Comparison of ENCODE assay signal across 37 cellular contexts in the genomic region with DNA sequence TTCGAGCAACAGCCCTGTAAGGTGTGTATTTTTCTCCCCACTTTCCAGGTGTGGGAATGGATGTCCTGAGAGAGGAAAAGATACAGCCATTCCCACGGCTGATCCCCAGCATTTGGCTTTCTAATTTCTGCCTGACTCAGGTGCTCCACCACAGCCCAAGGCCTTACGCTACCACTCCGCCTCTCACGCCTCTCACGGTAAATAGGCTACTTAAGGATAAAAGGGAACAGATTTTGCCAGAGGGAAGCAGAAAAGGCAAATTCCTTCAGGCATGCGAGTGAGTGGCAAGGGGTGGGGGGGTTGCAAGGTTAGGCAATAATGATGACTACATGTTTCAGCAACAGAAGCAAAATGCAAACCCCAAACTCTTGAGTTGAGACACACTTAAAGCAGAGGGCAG. TPM values are rescaled to one million over a fixed set of nuclear protein-coding genes. Genes with fewer than 3 reads are reported as not detected.
DNase-seq lines count a peak whose midpoint lies in the region; ATAC-seq, FAIRE-seq and TF ChIP-seq lines count a peak whose summit lies in the region.
"Had no signal": no experiment of that assay in that cellular context is flagged by ENCODE, and none has a peak within 500 bp of the region (broad histone marks: within the 10 kb centered on the region; RNA-seq: fewer than 3 reads in every experiment).

No MANE protein-coding gene starts in this region.

- no peak overlapping the region for H2BK15ac ChIP-seq in mesendoderm (replicated peaks; ENCODE audit: low read depth)

- H3K4me2 ChIP-seq in GM23338 (no peak overlapping the region), mesendoderm (ENCODE audit: low read length) (no peak overlapping the region)

- no peak for FAIRE-seq in pancreas (lab: Jason Lieb, UNC)
- FAIRE-seq: K562 had no signal

- H3K9me2 ChIP-seq in GM23338 (ENCODE audit: insufficient read depth), result no peaks in the 10 kb centered on the region

- no peak overlapping the region for H2BK5ac ChIP-seq in mesendoderm (ENCODE audit: low read length)

- H3K36me3 ChIP-seq in GM23338 (ENCODE audit: insufficient read depth) (no peaks in the 10 kb centered on the region), mesendoderm (ENCODE audit: control insufficient read depth, insufficient read depth, low read length) (no peaks in the 10 kb centered on the region), psoas muscle (ENCODE audit: insufficient read depth in 1 of 2, low read depth in 1 of 2) (no peaks in the 10 kb centered on the region), pancreas (no peaks in the 10 kb centered on the region)
- H3K36me3 ChIP-seq: MG63, ovary, suprapubic skin had no signal

- no peak overlapping the region for H3K4ac ChIP-seq in mesendoderm (ENCODE audit: low read depth, low read length)

- no peaks in the 10 kb centered on the region for H3K79me2 ChIP-seq in GM23338 (replicated peaks; ENCODE audit: insufficient read depth)
- no peaks in the 10 kb centered on the region for H3K79me2 ChIP-seq in mesendoderm (ENCODE audit: control insufficient read depth, insufficient read depth, low read length)

- H3K4me3 ChIP-seq in GM23338, result no peak overlapping the region
- no peak overlapping the region for H3K4me3 ChIP-seq in mesendoderm (ENCODE audit: low read length)
- H3K4me3 ChIP-seq in psoas muscle, result no peak overlapping the region
- no peak overlapping the region for H3K4me3 ChIP-seq in pancreas
- H3K4me3 ChIP-seq: GM23248, K562, MG63, ovary, suprapubic skin had no signal

- H3K27me3 Mint-ChIP-seq in GM23338 (ENCODE audit: insufficient read depth, low read depth, poor library complexity) (peaks cover 4% of the 10 kb centered on the region), WTC11 (ENCODE audit: low read depth) (no peaks in the 10 kb centered on the region), MCF 10A (ENCODE audit: insufficient read depth, unreplicated experiment) (peaks cover 45% of the 10 kb centered on the region)

- no peak overlapping the region for H3K27ac ChIP-seq in GM23338 (ENCODE audit: low read depth)
- no peak overlapping the region for H3K27ac ChIP-seq in mesendoderm (ENCODE audit: low read depth, low read length)
- H3K27ac ChIP-seq in psoas muscle, result no peak overlapping the region
- no peak overlapping the region for H3K27ac ChIP-seq in pancreas
- H3K27ac ChIP-seq: 22Rv1, C4-2B, epithelial cell of prostate, GM23248, ovary, RWPE1, suprapubic skin had no signal

- H3K4me3 Mint-ChIP-seq in GM23338, result no peak overlapping the region
- no peak overlapping the region for H3K4me3 Mint-ChIP-seq in WTC11
- no peak overlapping the region for H3K4me3 Mint-ChIP-seq in MCF 10A (ENCODE audit: unreplicated experiment)
- H3K4me3 Mint-ChIP-seq: HFFc6, nephron progenitor cell had no signal

- no CpG with 5 or more reads among the region's 7 CpGs for WGBS in mesendoderm (ENCODE audit: extremely low coverage, insufficient coverage, low lambda C conversion rate)
- 84 to 89% (median 85%) methylated on average over 7 of the region's 7 CpGs for WGBS in psoas muscle, 3 donors
- WGBS in pancreas, 2 donors, result 82 to 87% methylated on average over 7 of the region's 7 CpGs

- H3K4me1 ChIP-seq in GM23338 (ENCODE audit: insufficient read depth), result peaks cover 3% of the 10 kb centered on the region; the same call in 1 of the 2 replicates
- H3K4me1 ChIP-seq in mesendoderm (ENCODE audit: control insufficient read depth, low read depth, low read length), result no peaks in the 10 kb centered on the region
- no peaks in the 10 kb centered on the region for H3K4me1 ChIP-seq in psoas muscle
- H3K4me1 ChIP-seq in pancreas, result no peaks in the 10 kb centered on the region
- H3K4me1 ChIP-seq: Caco-2 had no signal

- DNase-seq in DMS79 treated with DMSO at 0.1 percent for 48 hours (lab: John Stamatoyannopoulos, UW) (peak; percentile 4), DMS79 (lab: John Stamatoyannopoulos, UW) (no peak), GM23338 (ENCODE audit: low spot score) (peak; percentile 22), WTC11 (ENCODE audit: low spot score) (no peak), mesendoderm (peak; percentile 49), MCF 10A (ENCODE audit: unreplicated experiment) (no peak), psoas muscle (no peak), pancreas (no peak)
- DNase-seq: activated CD4-positive, alpha-beta T cell treated with anti-CD3 and anti-CD28 coated beads for 1 hour; aorta; Caco-2; DND-41; effector CD4-positive, alpha-beta T cell; GM23248; HFFc6; hippocampal formation; left cardiac atrium; MG63; NCI-H1417 treated with DMSO at 0.1 percent for 48 hours; NCI-H2081; NCI-H510A; nephron progenitor cell; ovary; right cardiac atrium; stimulated activated CD4-positive, alpha-beta T cell treated with anti-CD3 and anti-CD28 coated beads, Interleukin-1b, Interleukin-23, amount 100 ng/mL, for 48 hours; stimulated activated naive CD4-positive, alpha-beta T cell treated with Interleukin-2 at 50 U/mL for 16 hours had no signal

- TF ChIP-seq CTCF in GM23338 (conservative IDR thresholded peaks at IDR 0.05; ENCODE audit: low read depth in 2 of 2) (no peak), WTC11 (IDR thresholded peaks at IDR 0.05) (no peak), MCF 10A (IDR thresholded peaks at IDR 0.05; ENCODE audit: unreplicated experiment) (no peak), psoas muscle (IDR thresholded peaks at IDR 0.05) (no peak), pancreas (IDR thresholded peaks at IDR 0.05) (no peak)

- ATAC-seq in GM23338 (peak; percentile 58), WTC11 (peak; percentile 38; the same call in 1 of the 2 replicates), psoas muscle (no peak), pancreas (no peak)
- ATAC-seq: activated naive CD4-positive, alpha-beta T cell treated with anti-CD3 and anti-CD28 coated beads, Interleukin-2, amount 50 U/mL, for 72 hours; K562; right cardiac atrium had no signal

- intact Hi-C loops in MCF 10A (cut with micrococcal nuclease) (loop anchor here (10.0 kb wide), 1 partner anchor 97 kb away; no protein-coding TSS in a partner anchor), psoas muscle (cut with DNase I) (no loop called here), pancreas (cut with DNase I) (no loop called here)

- H3K9me3 Mint-ChIP-seq in GM23338, result no peaks in the 10 kb centered on the region
- H3K9me3 Mint-ChIP-seq in WTC11, result no peaks in the 10 kb centered on the region
- H3K9me3 Mint-ChIP-seq in MCF 10A (ENCODE audit: unreplicated experiment), result no peaks in the 10 kb centered on the region
- H3K9me3 Mint-ChIP-seq: activated naive CD4-positive, alpha-beta T cell treated with anti-CD3 and anti-CD28 coated beads, Interleukin-2, amount 50 U/mL, for 72 hours; activated T-helper 2 cell treated with anti-CD3 and anti-CD28 coated beads, Interferon-gamma antibody, Interleukin-2, Interleukin-4, amounts not matched to agents 10 μg/mL and 5 μg/mL and 100 μg/mL, durations not matched to agents 14 hours and 24 hours and 36 hours; HFFc6; nephron progenitor cell had no signal

- no peaks in the 10 kb centered on the region for H4K20me1 ChIP-seq in GM23338 (replicated peaks; ENCODE audit: insufficient read depth)

- H3K9me3 ChIP-seq in psoas muscle, result no peaks in the 10 kb centered on the region
- no peaks in the 10 kb centered on the region for H3K9me3 ChIP-seq in pancreas
- H3K9me3 ChIP-seq: Caco-2, MG63, ovary, suprapubic skin had no signal

- no peaks in the 10 kb centered on the region for H3K79me1 ChIP-seq in mesendoderm (ENCODE audit: low read length)

- no TSS peak for BruUV-seq in MCF 10A (replicated peaks; lab: Mats Ljungman, UMichigan)

- no peaks in the 10 kb centered on the region for H3K27me3 ChIP-seq in GM23338 (ENCODE audit: insufficient read depth)
- H3K27me3 ChIP-seq in mesendoderm (ENCODE audit: insufficient read depth, low read length, poor library complexity), result no peaks in the 10 kb centered on the region
- peaks cover 4 to 31% (median 6%) of the 10 kb centered on the region in 3 donors for H3K27me3 ChIP-seq in psoas muscle (ENCODE audit: insufficient read depth in 3 of 3, low read length in 2 of 3)
- H3K27me3 ChIP-seq in pancreas, result no peaks in the 10 kb centered on the region
- H3K27me3 ChIP-seq: ovary had no signal

- no peaks in the 10 kb centered on the region for H3F3A ChIP-seq in GM23338 (replicated peaks; ENCODE audit: low read depth)

- H3K23ac ChIP-seq in mesendoderm (ENCODE audit: low read length), result no peak overlapping the region

- H3K18ac ChIP-seq in mesendoderm (ENCODE audit: low read length), result no peak overlapping the region

- H3K4me1 Mint-ChIP-seq in GM23338 (peaks cover 14% of the 10 kb centered on the region), WTC11 (peaks cover 20% of the 10 kb centered on the region), MCF 10A (ENCODE audit: insufficient read depth, unreplicated experiment) (no peaks in the 10 kb centered on the region)

- no peak overlapping the region for H3K9ac ChIP-seq in mesendoderm (ENCODE audit: low read length)
- H3K9ac ChIP-seq: GM23248 had no signal

- H3K27ac Mint-ChIP-seq in GM23338, result no peak overlapping the region; the same call in 1 of the 2 replicates
- H3K27ac Mint-ChIP-seq in WTC11, result 0 out of 2 replicates have a peak overlapping the region, but pooled peaks have one; percentile 11
- H3K27ac Mint-ChIP-seq in MCF 10A (ENCODE audit: low read depth, unreplicated experiment), result no peak overlapping the region
- H3K27ac Mint-ChIP-seq: activated T-helper 2 cell treated with anti-CD3 and anti-CD28 coated beads, Interferon-gamma antibody, Interleukin-2, Interleukin-4, amounts not matched to agents 10 μg/mL and 5 μg/mL and 100 μg/mL, durations not matched to agents 14 hours and 24 hours and 36 hours; HFFc6; nephron progenitor cell had no signal

- POLR2A ChIA-PET in WTC11 (lab: Charles Lee) (no interaction called here), MCF 10A (lab: Yijun Ruan, JAX) (interaction anchor here (0.8 kb wide), 1 partner anchor 49 kb away, joined by 3 read pairs; no protein-coding TSS in a partner anchor)

- H2AFZ ChIP-seq in GM23338, result peak overlapping the region; percentile 32; the same call in 1 of the 2 replicates
- H2AFZ ChIP-seq: GM23248 had no signal

- H3K56ac ChIP-seq in mesendoderm (ENCODE audit: low read length), result no peak overlapping the region

- no peak overlapping the region for H4K8ac ChIP-seq in mesendoderm (ENCODE audit: low read depth, low read length)

- H3K36me3 Mint-ChIP-seq in GM23338 (ENCODE audit: low read depth) (no peaks in the 10 kb centered on the region), WTC11 (no peaks in the 10 kb centered on the region), MCF 10A (ENCODE audit: insufficient read depth, unreplicated experiment) (no peaks in the 10 kb centered on the region)
- H3K36me3 Mint-ChIP-seq: activated naive CD4-positive, alpha-beta T cell treated with anti-CD3 and anti-CD28 coated beads, Interleukin-2, amount 50 U/mL, for 72 hours had no signal

- H2BK120ac ChIP-seq in mesendoderm (ENCODE audit: low read depth, low read length), result no peak overlapping the region

- CTCF ChIA-PET in WTC11 (lab: Charles Lee), result interaction anchor here (2.4 kb wide), 1 partner anchor 170 kb away, joined by 8 read pairs; no protein-coding TSS in a partner anchor
- CTCF ChIA-PET in MCF 10A (lab: Yijun Ruan, JAX), result interaction anchor here (0.7 kb wide), 1 partner anchor 60 kb away, joined by 3 read pairs; no protein-coding TSS in a partner anchor

- H2AK5ac ChIP-seq in mesendoderm (ENCODE audit: low read length), result no peak overlapping the region

- H4K5ac ChIP-seq in mesendoderm (ENCODE audit: low read length), result no peak overlapping the region

RNA-seq across cellular contexts. Expression of a gene that starts 9.2 kb away (rescaled TPM):
- total RNA-seq in GM23338 (2014; rRNA removed; shearing (Covaris generic)), result not detected in 2 replicates
- polyA plus RNA-seq in GM23338 (2016; fragmentation: Nextera tagmentation; extraction: Ambion mirVana) (7.9 and 8.6 TPM in 2 replicates), psoas muscle (1 to 10 TPM in 2 of 3 donors, under 1 TPM in 1; 0.22 to 1.4 (median 1.1) TPM), pancreas (under 1 TPM in 1 of 2 donors, not detected in 1; 0.54 TPM)
- total RNA-seq in WTC11 (2021) (2.7 to 5.9 TPM (median 4.5 TPM) in 3 replicates), MCF 10A (2022) (not detected in 2 replicates), psoas muscle (1 to 10 TPM in 1 of 4 donors, not detected in 3; 1.1 TPM), pancreas (not detected)
- polyA plus RNA-seq in mesendoderm (2013, experiment 1 of 2), result 1.1 TPM
- polyA plus RNA-seq in mesendoderm (2013, experiment 2 of 2), result 1.7 TPM
- total RNA-seq: activated naive CD4-positive, alpha-beta T cell treated with anti-CD3 and anti-CD28 coated beads, Interleukin-2, amount 50 U/mL, for 72 hours; activated T-helper 2 cell treated with anti-CD3 and anti-CD28 coated beads, Interferon-gamma antibody, Interleukin-2, Interleukin-4, amounts not matched to agents 10 μg/mL and 5 μg/mL and 100 μg/mL, durations not matched to agents 14 hours and 24 hours and 36 hours; aorta; Caco-2; GM23248; HFFc6; K562; left cardiac atrium; OCI-LY7; right cardiac atrium; SK-MEL-5; suprapubic skin; T-helper 1 cell treated with Interleukin-12 subunit alpha and Interleukin-12 subunit beta and Interleukin-4 antibody, amounts not matched to agents 30 ng/mL and 1 ng/mL, for 36 hours had no signal
- polyA plus RNA-seq: aorta, GM23248, K562, right cardiac atrium had no signal

RNA-seq across cellular contexts. Expression of a gene that starts 31.7 kb away (rescaled TPM):
- total RNA-seq in GM23338 (2014; rRNA removed; shearing (Covaris generic)), result 20.3 and 28.5 TPM in 2 replicates
- 63.5 and 67.7 TPM in 2 replicates for polyA plus RNA-seq in GM23338 (2016; fragmentation: Nextera tagmentation; extraction: Ambion mirVana)
- total RNA-seq in WTC11 (2021), result 47.9 to 56.3 TPM (median 53.8 TPM) in 3 replicates
- 22.0 TPM for polyA plus RNA-seq in mesendoderm (2013, experiment 1 of 2)
- 21.5 TPM for polyA plus RNA-seq in mesendoderm (2013, experiment 2 of 2)
- total RNA-seq in MCF 10A (2022), result 17.6 and 28.7 TPM in 2 replicates
- 10 to 100 TPM in 2 of 4 donors, 1 to 10 TPM in 2; 6.0 to 16.7 (median 8.5) TPM for total RNA-seq in psoas muscle
- 10 to 100 TPM in 1 of 3 donors, 1 to 10 TPM in 2; 5.6 to 12.2 (median 7.4) TPM for polyA plus RNA-seq in psoas muscle
- 10 to 100 TPM; 11.7 to 21.1 (median 14.1) TPM for total RNA-seq in pancreas
- polyA plus RNA-seq in pancreas, result 10 to 100 TPM; 21.9 to 23.8 TPM

RNA-seq across cellular contexts. Expression of a gene that starts 53.2 kb away (rescaled TPM):
- not detected in 2 replicates for total RNA-seq in GM23338 (2014; rRNA removed; shearing (Covaris generic))
- polyA plus RNA-seq in GM23338 (2016; fragmentation: Nextera tagmentation; extraction: Ambion mirVana), result not detected in 2 replicates
- total RNA-seq in WTC11 (2021), result not detected in 3 replicates
- not detected for polyA plus RNA-seq in mesendoderm (2013, experiment 1 of 2)
- polyA plus RNA-seq in mesendoderm (2013, experiment 2 of 2), result not detected
- total RNA-seq in MCF 10A (2022), result not detected in 2 replicates
- total RNA-seq in psoas muscle, result 1 to 10 TPM; 2.6 to 4.3 (median 3.0) TPM
- 1 to 10 TPM; 1.5 to 1.9 (median 1.5) TPM for polyA plus RNA-seq in psoas muscle
- total RNA-seq in pancreas, result 1 to 10 TPM in 4 of 6 donors, under 1 TPM in 2; 0.32 to 7.1 (median 1.8) TPM
- polyA plus RNA-seq in pancreas, result 1 to 10 TPM; 4.0 to 6.5 TPM
- total RNA-seq: Caco-2, GM23248, HFFc6, SK-MEL-5 had no signal
- polyA plus RNA-seq: GM23248 had no signal

Comparison
In these comparisons a context has a peak if more than half of its experiments do, and no peak if none do; other contexts are left out.
1. DNase-seq: peak in DMS79 treated with DMSO at 0.1 percent for 48 hours (single experiment), GM23338 (single experiment) and mesendoderm (single experiment); none in DMS79 (single experiment), WTC11 (single experiment), MCF 10A (single experiment), psoas muscle (0 of 2) and pancreas (0 of 6).
2. ATAC-seq: peak in GM23338 (single experiment) and WTC11 (single experiment); none in psoas muscle (0 of 4) and pancreas (0 of 4).